1 cellular context compared by ENCODE assay signal in genomic region chr13:49220035-49220855, GRCh38.
TF ChIP-seq lines count a peak whose summit lies in the region.

A gene with protein sequence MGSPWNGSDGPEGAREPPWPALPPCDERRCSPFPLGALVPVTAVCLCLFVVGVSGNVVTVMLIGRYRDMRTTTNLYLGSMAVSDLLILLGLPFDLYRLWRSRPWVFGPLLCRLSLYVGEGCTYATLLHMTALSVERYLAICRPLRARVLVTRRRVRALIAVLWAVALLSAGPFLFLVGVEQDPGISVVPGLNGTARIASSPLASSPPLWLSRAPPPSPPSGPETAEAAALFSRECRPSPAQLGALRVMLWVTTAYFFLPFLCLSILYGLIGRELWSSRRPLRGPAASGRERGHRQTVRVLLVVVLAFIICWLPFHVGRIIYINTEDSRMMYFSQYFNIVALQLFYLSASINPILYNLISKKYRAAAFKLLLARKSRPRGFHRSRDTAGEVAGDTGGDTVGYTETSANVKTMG (plus strand): TSS chr13:49220338. CDS start chr13:49220338, 0 bp downstream.

TF ChIP-seq in neural cell, 6 proteins besides CTCF, POLR2A, EP300 and RAD21 (continued from another document):
- TF ChIP-seq REST (IDR thresholded peaks at IDR 0.05; ENCODE audit: borderline replicate concordance) (no peak), EZH2 (IDR thresholded peaks at IDR 0.05; ENCODE audit: borderline replicate concordance, insufficient read depth, low read length, poor library complexity, severe bottlenecking) (peak; percentile 74)
